ENCODE assay signal across 16 cellular contexts in genomic region chr15:29021901-29022300, GRCh38.
DNase-seq lines count a peak whose midpoint lies in the region; ATAC-seq and TF ChIP-seq lines count a peak whose summit lies in the region.
"Had no signal": no experiment of that assay in that cellular context is flagged by ENCODE, and none has a peak within 500 bp of the region (broad histone marks: within the 10 kb centered on the region; RNA-seq: fewer than 3 reads in every experiment).

No MANE protein-coding gene starts in this region.

- no peak for ATAC-seq in activated T-helper 17 cell treated with anti-CD3 and anti-CD28 coated beads, Interleukin-2, amount 50 U/mL, for 72 hours (replicated peaks)
- ATAC-seq in GM19463 (IDR thresholded peaks at IDR 0.05; ENCODE audit: unreplicated experiment) = no peak
- ATAC-seq: CD8-positive, alpha-beta T cell had no signal

- H3K4me1 Mint-ChIP-seq in activated T-helper 17 cell treated with anti-CD3 and anti-CD28 coated beads, Interleukin-2, amount 50 U/mL, for 72 hours = peaks cover 6% of the 10 kb centered on the region

- no peak overlapping the region for H3K27ac Mint-ChIP-seq in activated T-helper 17 cell treated with anti-CD3 and anti-CD28 coated beads, Interleukin-2, amount 50 U/mL, for 72 hours
- H3K27ac Mint-ChIP-seq: CD8-positive, alpha-beta T cell had no signal

- no peaks in the 10 kb centered on the region for H3K27me3 Mint-ChIP-seq in activated T-helper 17 cell treated with anti-CD3 and anti-CD28 coated beads, Interleukin-2, amount 50 U/mL, for 72 hours

- peak overlapping the region; percentile 3 for H3K4me3 Mint-ChIP-seq in activated T-helper 17 cell treated with anti-CD3 and anti-CD28 coated beads, Interleukin-2, amount 50 U/mL, for 72 hours
- H3K4me3 Mint-ChIP-seq: CD8-positive, alpha-beta T cell had no signal

- H3K4me3 ChIP-seq in fibroblast of mammary gland (ENCODE audit: control insufficient read depth, low read depth, low read length) = no peak overlapping the region
- H3K4me3 ChIP-seq: BLaER1, MG63, SJCRH30 had no signal

- H3K9me3 Mint-ChIP-seq in activated T-helper 17 cell treated with anti-CD3 and anti-CD28 coated beads, Interleukin-2, amount 50 U/mL, for 72 hours = no peaks in the 10 kb centered on the region
- H3K9me3 Mint-ChIP-seq: CD8-positive, alpha-beta T cell had no signal

- TF ChIP-seq CTCF in fibroblast of mammary gland (conservative IDR thresholded peaks at IDR 0.05; ENCODE audit: control insufficient read depth, insufficient read depth, low read depth, low read length) = no peak

- peak; percentile 28 for DNase-seq in COLO829 (ENCODE audit: low spot score)
- peak; percentile 61 for DNase-seq in fibroblast of mammary gland (ENCODE audit: low read depth)
- DNase-seq in pulmonary artery endothelial cell (ENCODE audit: low read depth, low spot score) = peak; percentile 8
- no peak for DNase-seq in NCI-H774 (lab: John Stamatoyannopoulos, UW)
- DNase-seq in NOMO-1 treated with DMSO at 0.1 percent for 48 hours (lab: John Stamatoyannopoulos, UW; ENCODE audit: unreplicated experiment) = no peak
- DNase-seq in T1000 (lab: John Stamatoyannopoulos, UW) = no peak
- DNase-seq: CD8-positive, alpha-beta T cell; DMS79; GOT3; MG63; NCI-H1092 treated with DMSO at 0.1 percent for 48 hours; NCI-H526 treated with DMSO at 0.1 percent for 48 hours; SJCRH30 had no signal

- H3K36me3 Mint-ChIP-seq in activated T-helper 17 cell treated with anti-CD3 and anti-CD28 coated beads, Interleukin-2, amount 50 U/mL, for 72 hours (ENCODE audit: low read depth) = no peaks in the 10 kb centered on the region

Comparison
In these comparisons a context has a peak if more than half of its experiments do, and no peak if none do; other contexts are left out.
1. DNase-seq: peak in COLO829 (single experiment), fibroblast of mammary gland (single experiment) and pulmonary artery endothelial cell (single experiment); none in NCI-H774 (single experiment), NOMO-1 treated with DMSO at 0.1 percent for 48 hours (single experiment) and T1000 (single experiment).